In the genomic region with DNA sequence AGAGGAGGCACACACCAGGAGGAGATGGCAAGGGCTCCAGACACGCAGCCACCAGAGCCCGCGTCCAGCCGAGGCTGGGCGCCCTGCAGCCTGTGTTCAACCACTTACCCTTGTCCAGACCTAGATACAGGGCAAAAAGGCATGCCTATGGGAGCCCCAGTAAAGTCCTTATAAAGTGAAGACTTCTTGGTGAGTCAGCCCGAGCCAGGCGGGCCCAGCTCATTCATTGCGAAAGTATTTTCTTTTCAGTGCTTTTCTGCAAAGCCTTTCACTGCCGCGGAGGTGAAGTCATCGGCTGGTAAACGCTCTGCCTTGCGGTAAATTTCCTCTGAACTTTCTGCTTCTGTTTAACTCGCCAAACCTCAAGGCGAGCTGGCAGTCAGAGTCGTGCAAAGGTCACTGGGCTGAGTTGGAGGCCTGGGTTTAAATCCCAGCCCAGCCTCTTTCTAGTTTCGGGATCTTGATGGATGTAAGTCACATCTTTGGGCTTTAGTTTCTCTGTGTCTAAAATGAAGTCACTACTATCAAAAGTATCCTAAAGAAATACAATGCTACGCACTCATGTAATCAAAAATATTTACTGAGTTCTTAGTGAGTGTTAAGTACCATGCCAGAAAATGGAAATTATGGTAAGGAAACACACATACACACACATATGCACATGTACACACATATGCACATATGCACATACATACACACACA, we compare ENCODE assay signal across 9 cellular contexts. TPM values are rescaled to one million over a fixed set of nuclear protein-coding genes. Genes with fewer than 3 reads are reported as not detected.
A peak's percentile ranks its signal among the peaks of the same experiment; 100 is the strongest.
DNase-seq lines count a peak whose midpoint lies in the region; ATAC-seq, FAIRE-seq and TF ChIP-seq lines count a peak whose summit lies in the region.
"Had no signal": no experiment of that assay in that cellular context is flagged by ENCODE, and none has a peak within 500 bp of the region (broad histone marks: within the 10 kb centered on the region; RNA-seq: fewer than 3 reads in every experiment).

No MANE protein-coding gene starts in this region.

- DNase-seq in A172 (ENCODE audit: low spot score) (peak; percentile 94), H54 (ENCODE audit: insufficient read length, low spot score) (peak; percentile 47), SKM-1 treated with dmso at 0.1 percent for 144 hours (lab: John Stamatoyannopoulos, UW; ENCODE audit: unreplicated experiment) (peak; percentile 82), hypothalamus (lab: John Stamatoyannopoulos, UW) (peak in 26 of 51 donors; percentile 10 to 83 (median 37)), NCI-H524 treated with DMSO at 0.1 percent for 48 hours (lab: John Stamatoyannopoulos, UW) (no peak)
- DNase-seq in activated naive CD8-positive, alpha-beta T cell treated with anti-CD3 and anti-CD28 coated beads, Interleukin-2, amount 50 U/mL, for 24 hours: peak; percentile 75
- peak; percentile 90 for DNase-seq in stimulated activated CD4-positive, alpha-beta T cell treated with anti-CD3 and anti-CD28 coated beads, Interleukin-15, amount 100 ng/mL, for 24 hours
- DNase-seq: naive B cell had no signal

- H3K9me3 Mint-ChIP-seq in activated naive CD8-positive, alpha-beta T cell treated with anti-CD3 and anti-CD28 coated beads, Interleukin-2, amount 50 U/mL, for 24 hours: no peaks in the 10 kb centered on the region

- FAIRE-seq in H54 (lab: Jason Lieb, UNC): no peak

- no peak for TF ChIP-seq POLR2A in H54 (IDR thresholded peaks at IDR 0.05; ENCODE audit: low read depth, low read length)

- peaks cover 31% of the 10 kb centered on the region for H3K4me1 Mint-ChIP-seq in activated naive CD8-positive, alpha-beta T cell treated with anti-CD3 and anti-CD28 coated beads, Interleukin-2, amount 50 U/mL, for 24 hours

- peak; percentile 96 for ATAC-seq in activated naive CD8-positive, alpha-beta T cell treated with anti-CD3 and anti-CD28 coated beads, Interleukin-2, amount 50 U/mL, for 24 hours
- no peak for ATAC-seq in GM19351 (IDR thresholded peaks at IDR 0.05; ENCODE audit: unreplicated experiment)

- peak overlapping the region; percentile 78 for H3K27ac Mint-ChIP-seq in activated naive CD8-positive, alpha-beta T cell treated with anti-CD3 and anti-CD28 coated beads, Interleukin-2, amount 50 U/mL, for 24 hours

- peaks cover 3% of the 10 kb centered on the region for H3K27me3 Mint-ChIP-seq in activated naive CD8-positive, alpha-beta T cell treated with anti-CD3 and anti-CD28 coated beads, Interleukin-2, amount 50 U/mL, for 24 hours

- no peak overlapping the region for H3K4me3 Mint-ChIP-seq in activated naive CD8-positive, alpha-beta T cell treated with anti-CD3 and anti-CD28 coated beads, Interleukin-2, amount 50 U/mL, for 24 hours

- no peaks in the 10 kb centered on the region for H3K36me3 Mint-ChIP-seq in activated naive CD8-positive, alpha-beta T cell treated with anti-CD3 and anti-CD28 coated beads, Interleukin-2, amount 50 U/mL, for 24 hours (ENCODE audit: low read depth)
- H3K36me3 Mint-ChIP-seq: naive B cell had no signal

RNA-seq across cellular contexts. Expression of a gene that starts 54.7 kb away (rescaled TPM):
- total RNA-seq in A172 (2014; rRNA removed; shearing (Covaris generic)): 6.3 and 7.1 TPM in 2 replicates
